Comparison of ENCODE assay signal across 9 cellular contexts in the genomic region with DNA sequence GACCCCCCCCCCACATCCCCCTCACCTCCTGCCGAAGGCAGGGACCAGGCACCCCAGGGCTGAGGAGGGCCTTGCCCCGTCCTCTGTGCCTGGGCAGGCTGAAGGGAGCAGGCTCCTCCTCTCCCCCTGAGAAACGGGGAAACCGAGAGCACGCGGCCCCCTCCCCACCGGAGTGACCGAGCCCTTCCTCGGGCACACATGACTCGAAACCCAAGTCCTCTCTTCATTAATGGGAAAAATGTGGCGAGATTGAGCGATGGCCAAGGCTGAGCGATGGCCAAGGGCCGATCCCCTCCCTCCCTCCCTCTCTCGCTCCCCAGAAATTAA. TPM values are rescaled to one million over a fixed set of nuclear protein-coding genes. Genes with fewer than 3 reads are reported as not detected.
A peak's percentile ranks its signal among the peaks of the same experiment; 100 is the strongest.
DNase-seq lines count a peak whose midpoint lies in the region; ATAC-seq, FAIRE-seq and TF ChIP-seq lines count a peak whose summit lies in the region.
"Had no signal": no experiment of that assay in that cellular context is flagged by ENCODE, and none has a peak within 500 bp of the region (broad histone marks: within the 10 kb centered on the region; RNA-seq: fewer than 3 reads in every experiment).

No MANE protein-coding gene starts in this region.

- no peak overlapping the region for H3K27ac Mint-ChIP-seq in stimulated activated naive CD8-positive, alpha-beta T cell treated with anti-CD3 and anti-CD28 coated beads, Interleukin-15, Interleukin-2, amounts not matched to agents 100 ng/mL and 50 ng/mL, for 24 hours
- no peak overlapping the region for H3K27ac Mint-ChIP-seq in naive thymus-derived CD8-positive, alpha-beta T cell

- intact Hi-C loops in aorta (cut with DNase I) = no loop called here

- H2BK5ac ChIP-seq in H1 (ENCODE audit: low read depth, low read length) = no peak overlapping the region

- H3K9ac ChIP-seq in H1 (replicated peaks in 1 of 4; ENCODE audit: extremely low read depth in 1 of 4, low read depth in 3 of 4, low read length in 3 of 4) = no peak overlapping the region

- H3K56ac ChIP-seq in H1 (replicated peaks; ENCODE audit: insufficient read length, low read depth, low read length) = no peak overlapping the region

- ATAC-seq in stimulated activated naive CD8-positive, alpha-beta T cell treated with anti-CD3 and anti-CD28 coated beads, Interleukin-15, Interleukin-2, amounts not matched to agents 100 U/mL and 50 U/mL, for 24 hours = no peak
- peak in 1 of 2 donors; percentile 11 for ATAC-seq in naive thymus-derived CD8-positive, alpha-beta T cell
- ATAC-seq in aorta (ENCODE audit: low FRiP score) (peak; percentile 27), HG02973 (IDR thresholded peaks at IDR 0.05; ENCODE audit: unreplicated experiment) (no peak), GM18861 (IDR thresholded peaks at IDR 0.05; ENCODE audit: unreplicated experiment) (no peak)

- peaks cover 46% of the 10 kb centered on the region for H3K27me3 Mint-ChIP-seq in stimulated activated naive CD8-positive, alpha-beta T cell treated with anti-CD3 and anti-CD28 coated beads, Interleukin-15, Interleukin-2, amounts not matched to agents 100 ng/mL and 50 ng/mL, for 24 hours
- peaks cover 17 to 50% (median 37%) of the 10 kb centered on the region in 5 donors for H3K27me3 Mint-ChIP-seq in naive thymus-derived CD8-positive, alpha-beta T cell

- no peaks in the 10 kb centered on the region for H3K36me3 Mint-ChIP-seq in stimulated activated naive CD8-positive, alpha-beta T cell treated with anti-CD3 and anti-CD28 coated beads, Interleukin-15, Interleukin-2, amounts not matched to agents 100 ng/mL and 50 ng/mL, for 24 hours (ENCODE audit: low read depth)
- H3K36me3 Mint-ChIP-seq in naive thymus-derived CD8-positive, alpha-beta T cell = peaks cover 0 to 4% (median 0%) of the 10 kb centered on the region in 3 donors

- H3K27me3 ChIP-seq in H1 (replicated peaks in 1 of 4; ENCODE audit: control insufficient read depth in 3 of 4, extremely low read depth in 1 of 4, insufficient read depth in 3 of 4, low read length in 3 of 4) (peaks cover 66 to 97% (median 90%) of the 10 kb centered on the region in 4 experiments), aorta (ENCODE audit: control insufficient read depth in 1 of 2, insufficient read depth in 2 of 2, low read length in 1 of 2) (no peaks in the 10 kb centered on the region)

- TF ChIP-seq CTCF in H1 (IDR thresholded peaks at IDR 0.05; ENCODE audit: control extremely low read depth in 1 of 3, insufficient read depth in 1 of 3, low read depth in 1 of 3, low read length in 3 of 3) = no peak

- H3K9me3 ChIP-seq in H1 (ENCODE audit: insufficient read depth in 2 of 2, low read depth in 1 of 2, low read length in 1 of 2) (no peaks in the 10 kb centered on the region), aorta (ENCODE audit: control insufficient read depth, low read length) (no peaks in the 10 kb centered on the region)

- H4K91ac ChIP-seq in H1 (replicated peaks; ENCODE audit: insufficient read length, low read length) = no peak overlapping the region

- no peak for DNase-seq in stimulated activated naive CD8-positive, alpha-beta T cell treated with anti-CD3 and anti-CD28 coated beads, Interleukin-15, Interleukin-2, amounts not matched to agents 100 U/mL and 50 U/mL, for 24 hours
- no peak for DNase-seq in H1 (ENCODE audit: low read depth in 1 of 2, low spot score in 2 of 2)
- DNase-seq in naive thymus-derived CD8-positive, alpha-beta T cell = no peak
- no peak for DNase-seq in aorta
- no peak for DNase-seq in GM19238 (ENCODE audit: insufficient read length, low spot score)
- DNase-seq: stimulated activated CD4-positive, alpha-beta T cell treated with anti-CD3 and anti-CD28 coated beads, Interleukin-1b, Interleukin-23, amount 100 ng/mL, for 48 hours had no signal

- H3K4me1 Mint-ChIP-seq in stimulated activated naive CD8-positive, alpha-beta T cell treated with anti-CD3 and anti-CD28 coated beads, Interleukin-15, Interleukin-2, amounts not matched to agents 100 ng/mL and 50 ng/mL, for 24 hours (ENCODE audit: low read depth) = peaks cover 4% of the 10 kb centered on the region
- H3K4me1 Mint-ChIP-seq in naive thymus-derived CD8-positive, alpha-beta T cell = peaks cover 2 to 21% (median 9%) of the 10 kb centered on the region in 4 donors

- H2AK5ac ChIP-seq in H1 (ENCODE audit: low read depth, low read length) = no peak overlapping the region

- FAIRE-seq in H1 (lab: Jason Lieb, UNC) = no peak

- H4K8ac ChIP-seq in H1 (ENCODE audit: extremely low read depth, insufficient read depth, low read length) = no peak overlapping the region

- no peak for TF ChIP-seq POLR2A in H1 (IDR thresholded peaks at IDR 0.05; ENCODE audit: control extremely low read depth in 1 of 2, low read depth in 2 of 2, low read length in 2 of 2)

- no peaks in the 10 kb centered on the region for H3K79me1 ChIP-seq in H1 (ENCODE audit: low read depth, low read length)

- no peak overlapping the region for H3K14ac ChIP-seq in H1 (ENCODE audit: insufficient read length)

- H3K36me3 ChIP-seq in H1 (ENCODE audit: control insufficient read depth in 2 of 4, insufficient read depth in 4 of 4, low read length in 3 of 4) (no peaks in the 10 kb centered on the region), aorta (ENCODE audit: control insufficient read depth in 1 of 2, insufficient read depth in 2 of 2, low read length in 1 of 2) (no peaks in the 10 kb centered on the region)

- H4K20me1 ChIP-seq in H1 (replicated peaks in 1 of 2; ENCODE audit: control insufficient read depth in 1 of 2, insufficient read depth in 2 of 2, low read length in 2 of 2) = peaks cover 20 to 26% of the 10 kb centered on the region in 2 experiments

- H3K27ac ChIP-seq in H1 (ENCODE audit: low read depth, low read length) (no peak overlapping the region), aorta (ENCODE audit: low read depth in 1 of 2, low read length in 2 of 2) (no peak overlapping the region)

- H2BK12ac ChIP-seq in H1 (ENCODE audit: low read depth, low read length) = 0 out of 2 replicates have a peak overlapping the region, but pooled peaks have one; percentile 45

- CTCF ChIA-PET in H1 (lab: Charles Lee; ENCODE audit: partially characterized antibody) = interaction anchor here (2.1 to 5.1 kb wide), 3 partner anchors 14 to 210 kb away, joined by 6 to 51 read pairs (median 8); no protein-coding TSS in a partner anchor

- peak overlapping the region; percentile 74 to 82 for H3K4me2 ChIP-seq in H1 (ENCODE audit: insufficient read depth in 1 of 2, low read depth in 2 of 2, low read length in 2 of 2)

- TF ChIP-seq RAD21 in H1 (IDR thresholded peaks at IDR 0.05 in 1 of 2, conservative IDR thresholded peaks at IDR 0.05 in 1 of 2; ENCODE audit: low read depth in 2 of 2, low read length in 2 of 2) = no peak

- no peak overlapping the region for H2BK15ac ChIP-seq in H1 (ENCODE audit: low read length)

- no peaks in the 10 kb centered on the region for H3K79me2 ChIP-seq in H1 (ENCODE audit: control insufficient read depth in 1 of 2, insufficient read depth in 2 of 2, low read length in 2 of 2)

- H3K4me1 ChIP-seq in H1 (replicated peaks in 1 of 4; ENCODE audit: control insufficient read depth in 3 of 4, insufficient read depth in 4 of 4, low read length in 3 of 4) (peaks cover 11 to 52% (median 43%) of the 10 kb centered on the region in 4 experiments), aorta (ENCODE audit: control insufficient read depth in 1 of 2, insufficient read depth in 2 of 2, low read length in 2 of 2) (no peaks in the 10 kb centered on the region)

- no peak overlapping the region for H3K4ac ChIP-seq in H1 (replicated peaks; ENCODE audit: insufficient read length, low read depth, low read length)

- no peak overlapping the region for H3K23ac ChIP-seq in H1 (ENCODE audit: insufficient read length)

- POLR2A ChIA-PET in H1 (lab: Charles Lee; ENCODE audit: partially characterized antibody) = no interaction called here
- POLR2A ChIA-PET in naive thymus-derived CD8-positive, alpha-beta T cell (lab: Charles Lee) = no interaction called here

- peak overlapping the region; percentile 13 for H3K4me3 Mint-ChIP-seq in stimulated activated naive CD8-positive, alpha-beta T cell treated with anti-CD3 and anti-CD28 coated beads, Interleukin-15, Interleukin-2, amounts not matched to agents 100 ng/mL and 50 ng/mL, for 24 hours
- peak overlapping the region in 9 of 10 donors; percentile 28 to 71 (median 62) for H3K4me3 Mint-ChIP-seq in naive thymus-derived CD8-positive, alpha-beta T cell

- no peak for TF ChIP-seq EP300 in H1 (IDR thresholded peaks at IDR 0.05; ENCODE audit: borderline replicate concordance in 1 of 2, low read depth in 2 of 2, low read length in 2 of 2)

- H3K4me3 ChIP-seq in H1 (ENCODE audit: extremely low read depth in 1 of 4, insufficient read depth in 2 of 4, low read depth in 3 of 4, low read length in 4 of 4) (peak overlapping the region; percentile 45 to 82 (median 48)), aorta (ENCODE audit: low read length in 2 of 2) (peak overlapping the region; percentile 1 to 10)

- H4K5ac ChIP-seq in H1 (ENCODE audit: insufficient read length, low read depth, low read length) = no peak overlapping the region

- peaks cover 16% of the 10 kb centered on the region for H3K23me2 ChIP-seq in H1 (ENCODE audit: low read depth, low read length)

- WGBS in H1 (ENCODE audit: extremely low coverage in 1 of 2, insufficient coverage in 1 of 2, insufficient read length in 1 of 2, insufficient replicate concordance in 2 of 2, low coverage in 1 of 2, low lambda C conversion rate in 2 of 2, missing lambda C conversion rate in 1 of 2), 2 experiments = 0% methylated on average over 10 of the region's 15 CpGs; no CpG with 5 or more reads in 1 of the 2 experiments
- 1 to 2% methylated on average over 12 to 15 of the region's 15 CpGs for WGBS in aorta, 2 donors

- H3K18ac ChIP-seq in H1 (ENCODE audit: extremely low read depth, low read length) = peak overlapping the region; percentile 78

- no peak overlapping the region for H2BK120ac ChIP-seq in H1 (replicated peaks; ENCODE audit: low read depth, low read length)

- H3K9me3 Mint-ChIP-seq in stimulated activated naive CD8-positive, alpha-beta T cell treated with anti-CD3 and anti-CD28 coated beads, Interleukin-15, Interleukin-2, amounts not matched to agents 100 ng/mL and 50 ng/mL, for 24 hours = no peaks in the 10 kb centered on the region
- no peaks in the 10 kb centered on the region for H3K9me3 Mint-ChIP-seq in naive thymus-derived CD8-positive, alpha-beta T cell

- H2AFZ ChIP-seq in H1 (ENCODE audit: low read length) = no peak overlapping the region

- H2BK20ac ChIP-seq in H1 (ENCODE audit: low read length) = peak overlapping the region; percentile 86; the same call in 1 of the 2 replicates

RNA-seq across cellular contexts. Expression of gene EPHB3, which starts 7.0 kb away (rescaled TPM):
- 0.80 and 0.91 TPM in 2 replicates for total RNA-seq in H1 (2021; fragmentation: NEBNext Ultra II Directional; extraction: Animal tissue kit (Norgen Biotek cat#: 25700))
- 0.41 and 0.82 TPM in 2 replicates for polyA plus RNA-seq in H1 (2011; rRNA removed)
- polyA plus RNA-seq in H1 (2011; cell fraction: cytosol; rRNA removed) = 0.61 TPM
- 1.5 TPM for polyA plus RNA-seq in H1 (2011; cell fraction: nucleus; rRNA removed)
- 0.83 to 1.3 TPM (median 1.0 TPM) in 4 replicates for polyA plus RNA-seq in H1 (2012, experiment 1 of 2)
- polyA plus RNA-seq in H1 (2012, experiment 2 of 2) = 1.2 TPM
- 0.55 TPM for polyA plus RNA-seq in H1 (2013, experiment 1 of 2)
- polyA plus RNA-seq in H1 (2013, experiment 2 of 2) = 0.46 TPM
- polyA minus RNA-seq in H1 (2011; rRNA and poly(A)+ RNA removed) = 0.78 and 1.8 TPM in 2 replicates
- polyA minus RNA-seq in H1 (2011; cell fraction: cytosol; rRNA and poly(A)+ RNA removed) = 1.8 TPM
- polyA minus RNA-seq in H1 (2011; cell fraction: nucleus; rRNA and poly(A)+ RNA removed) = 0.40 TPM
- total RNA-seq in naive thymus-derived CD8-positive, alpha-beta T cell = not detected
- polyA plus RNA-seq in naive thymus-derived CD8-positive, alpha-beta T cell = under 1 TPM; 0.23 to 0.59 (median 0.55) TPM
- total RNA-seq in aorta = 1 to 10 TPM; 2.8 to 9.0 TPM
- polyA plus RNA-seq in aorta = 1 to 10 TPM in 1 of 2 donors, under 1 TPM in 1; 0.50 to 3.9 TPM
